In the genomic region with DNA sequence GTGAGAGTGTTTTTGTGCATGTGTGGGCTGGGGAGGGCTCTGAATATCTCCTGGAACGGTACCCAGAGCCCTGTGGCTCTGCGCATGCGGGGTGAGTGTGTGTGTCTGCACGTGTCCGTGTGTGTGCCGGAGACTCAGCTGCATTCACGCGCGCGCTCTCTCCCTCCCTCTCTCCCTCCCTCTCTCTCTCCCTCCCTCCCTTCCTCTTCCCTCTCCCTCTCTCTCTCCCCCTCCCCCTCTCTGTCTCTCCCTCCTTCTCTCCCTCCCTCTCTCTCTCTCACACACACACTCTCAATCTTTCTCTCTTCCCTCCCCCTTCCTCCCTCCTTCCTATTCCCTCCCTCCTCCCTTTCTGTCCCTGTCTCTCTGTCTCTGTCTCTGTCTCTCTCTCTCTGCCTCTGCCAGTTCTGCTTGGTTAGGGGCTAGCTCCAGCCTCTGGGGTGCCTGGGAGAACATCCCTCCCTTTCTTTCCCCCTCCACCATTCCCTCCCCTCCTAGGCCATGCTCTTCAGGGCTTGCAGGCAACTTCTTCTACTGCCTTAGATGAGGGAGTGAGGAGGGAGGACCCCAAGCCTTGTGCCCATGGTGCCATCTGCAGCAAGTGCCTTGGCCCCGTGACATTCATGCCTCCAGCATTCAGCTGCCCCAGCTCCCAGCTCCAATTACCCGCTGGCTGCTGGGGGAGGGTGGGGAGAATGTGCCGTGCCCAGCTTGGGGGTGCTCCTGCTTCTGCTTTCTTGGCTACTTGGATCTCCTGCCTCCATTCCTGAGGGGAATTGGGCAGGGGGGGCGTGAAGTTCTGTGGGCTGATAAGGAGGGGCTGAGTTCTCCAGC, we compare ENCODE assay signal across 8 cellular contexts. TPM values are rescaled to one million over a fixed set of nuclear protein-coding genes. Genes with fewer than 3 reads are reported as not detected.
DNase-seq lines count a peak whose midpoint lies in the region; TF ChIP-seq lines count a peak whose summit lies in the region.

No MANE protein-coding gene starts in this region.

- H3K9ac ChIP-seq in Karpas-422 (ENCODE audit: low read length), result no peak overlapping the region

- TF ChIP-seq POLR2A in tibial nerve (IDR thresholded peaks at IDR 0.05), result peak; percentile 32 to 61

- H3K27me3 Mint-ChIP-seq in CD4-positive, alpha-beta memory T cell, result no peaks in the 10 kb centered on the region
- H3K27me3 Mint-ChIP-seq in activated naive CD4-positive, alpha-beta T cell treated with anti-CD3 and anti-CD28 coated beads, Interleukin-2, amount 50 U/mL, for 24 hours, result no peaks in the 10 kb centered on the region

- H3K4me1 ChIP-seq in CD4-positive, alpha-beta memory T cell (ENCODE audit: insufficient read depth, low read length), result peaks cover 79% of the 10 kb centered on the region
- peaks cover 43% of the 10 kb centered on the region for H3K4me1 ChIP-seq in Karpas-422 (ENCODE audit: low read length)
- H3K4me1 ChIP-seq in cardiac muscle cell (ENCODE audit: low read depth), result peaks cover 85% of the 10 kb centered on the region
- H3K4me1 ChIP-seq in tibial nerve, result peaks cover 7 to 99% (median 94%) of the 10 kb centered on the region in 4 donors

- H3K9me3 ChIP-seq in CD4-positive, alpha-beta memory T cell (ENCODE audit: control insufficient read depth in 1 of 2, low read length in 2 of 2), result no peaks in the 10 kb centered on the region
- H3K9me3 ChIP-seq in Karpas-422 (ENCODE audit: low read length) (no peaks in the 10 kb centered on the region), cardiac muscle cell (ENCODE audit: low read depth) (no peaks in the 10 kb centered on the region), tibial nerve (no peaks in the 10 kb centered on the region)

- POLR2A ChIA-PET in CD4-positive, alpha-beta memory T cell (lab: Charles Lee; ENCODE audit: partially characterized antibody), result interaction anchor here (1.1 to 15.8 kb wide), 11 partner anchors 9 to 99 kb away, joined by 3 to 304 read pairs (median 7); partner anchors contain the start of genes CASC3, MED24 and NR1D1

- DNase-seq in CD4-positive, alpha-beta memory T cell, result peak; percentile 72 to 82 (median 77)
- DNase-seq in Karpas-422 (no peak), SKM-1 (lab: John Stamatoyannopoulos, UW; ENCODE audit: unreplicated experiment) (peak; percentile 10), cardiac muscle cell (ENCODE audit: low read depth in 1 of 2, low spot score in 1 of 2) (peak; percentile 61 to 91), posterior cingulate gyrus (peak; percentile 88 to 99 (median 92)), tibial nerve (ENCODE audit: low spot score in 2 of 2) (peak; percentile 93 to 94), mesenteric fat pad (ENCODE audit: low spot score) (no peak)

- TF ChIP-seq EP300 in tibial nerve (IDR thresholded peaks at IDR 0.05), result peak in 1 of 2 donors; percentile 94

- no peaks in the 10 kb centered on the region for H3K27me3 ChIP-seq in CD4-positive, alpha-beta memory T cell (ENCODE audit: insufficient read depth, low read length)
- H3K27me3 ChIP-seq in Karpas-422 (ENCODE audit: low read length) (0 out of 2 replicates have a peak, but pooled peaks cover 2% of the 10 kb centered on the region), cardiac muscle cell (no peaks in the 10 kb centered on the region), tibial nerve (no peaks in the 10 kb centered on the region)

- peaks cover 0 to 3% of the 10 kb centered on the region in 2 donors for H3K36me3 Mint-ChIP-seq in CD4-positive, alpha-beta memory T cell
- no peaks in the 10 kb centered on the region for H3K36me3 Mint-ChIP-seq in activated naive CD4-positive, alpha-beta T cell treated with anti-CD3 and anti-CD28 coated beads, Interleukin-2, amount 50 U/mL, for 24 hours

- H3K4me2 ChIP-seq in Karpas-422 (ENCODE audit: low read depth, low read length, poor library complexity, severe bottlenecking), result peak overlapping the region; percentile 45

- 0 out of 2 replicates have a peak, but pooled peaks cover 3% of the 10 kb centered on the region for H4K20me1 ChIP-seq in Karpas-422 (ENCODE audit: insufficient read depth, low read depth, low read length)

- intact Hi-C loops in CD4-positive, alpha-beta memory T cell (cut with micrococcal nuclease), result loop anchor here (2.0 kb wide), 1 partner anchor 40 kb away; no protein-coding TSS in a partner anchor
- intact Hi-C loops in posterior cingulate gyrus (cut with DNase I), result loop anchor here (2.0 kb wide), 1 partner anchor 40 kb away; no protein-coding TSS in a partner anchor

- H3K9me3 Mint-ChIP-seq in CD4-positive, alpha-beta memory T cell, result no peaks in the 10 kb centered on the region
- no peaks in the 10 kb centered on the region for H3K9me3 Mint-ChIP-seq in activated naive CD4-positive, alpha-beta T cell treated with anti-CD3 and anti-CD28 coated beads, Interleukin-2, amount 50 U/mL, for 24 hours

- H2AFZ ChIP-seq in Karpas-422 (ENCODE audit: low read length), result no peak overlapping the region

- CTCF ChIA-PET in CD4-positive, alpha-beta memory T cell (lab: Charles Lee; ENCODE audit: partially characterized antibody), result interaction anchor here (1.0 to 26.4 kb wide), 9 partner anchors 10 to 122 kb away, joined by 3 to 543 read pairs (median 4); partner anchors contain the start of genes NR1D1 and PSMD3

- peak overlapping the region; percentile 85 to 92 (median 88) for H3K4me3 Mint-ChIP-seq in CD4-positive, alpha-beta memory T cell
- H3K4me3 Mint-ChIP-seq in activated naive CD4-positive, alpha-beta T cell treated with anti-CD3 and anti-CD28 coated beads, Interleukin-2, amount 50 U/mL, for 24 hours, result peak overlapping the region; percentile 84

- H3K36me3 ChIP-seq in CD4-positive, alpha-beta memory T cell (ENCODE audit: insufficient read depth, low read length), result no peaks in the 10 kb centered on the region
- H3K36me3 ChIP-seq in Karpas-422 (ENCODE audit: insufficient read depth, low read length) (no peaks in the 10 kb centered on the region), cardiac muscle cell (no peaks in the 10 kb centered on the region), tibial nerve (peaks cover 0 to 1% (median 0%) of the 10 kb centered on the region in 3 donors)

- peaks cover 53 to 83% (median 69%) of the 10 kb centered on the region in 4 donors for H3K4me1 Mint-ChIP-seq in CD4-positive, alpha-beta memory T cell
- H3K4me1 Mint-ChIP-seq in activated naive CD4-positive, alpha-beta T cell treated with anti-CD3 and anti-CD28 coated beads, Interleukin-2, amount 50 U/mL, for 24 hours, result peaks cover 81% of the 10 kb centered on the region

- H3K9me2 ChIP-seq in Karpas-422 (replicated peaks; ENCODE audit: insufficient read depth, low read length), result no peaks in the 10 kb centered on the region

- H3K27ac Mint-ChIP-seq in CD4-positive, alpha-beta memory T cell, result peak overlapping the region; percentile 93 to 96 (median 95)
- H3K27ac Mint-ChIP-seq in activated naive CD4-positive, alpha-beta T cell treated with anti-CD3 and anti-CD28 coated beads, Interleukin-2, amount 50 U/mL, for 24 hours, result peak overlapping the region; percentile 95

- peak overlapping the region; percentile 47 to 71 for H3K4me3 ChIP-seq in CD4-positive, alpha-beta memory T cell (ENCODE audit: low read length in 2 of 2)
- no peak overlapping the region for H3K4me3 ChIP-seq in Karpas-422 (ENCODE audit: low read length)
- no peak overlapping the region for H3K4me3 ChIP-seq in cardiac muscle cell
- peak overlapping the region; percentile 9 to 42 (median 38) for H3K4me3 ChIP-seq in tibial nerve

- 2 to 3% methylated on average over 14 of the region's 14 CpGs for WGBS in tibial nerve, 2 donors

- TF ChIP-seq CTCF in cardiac muscle cell (IDR thresholded peaks at IDR 0.05; ENCODE audit: low read depth, low read length) (no peak), tibial nerve (IDR thresholded peaks at IDR 0.05) (peak in 2 of 5 experiments; percentile 23 to 39)

- no peaks in the 10 kb centered on the region for H3K79me2 ChIP-seq in Karpas-422 (ENCODE audit: low read length)

- H3K27ac ChIP-seq in CD4-positive, alpha-beta memory T cell (ENCODE audit: low read depth, low read length), result peak overlapping the region; percentile 54
- H3K27ac ChIP-seq in Karpas-422 (ENCODE audit: low read length), result no peak overlapping the region
- H3K27ac ChIP-seq in cardiac muscle cell, result peak overlapping the region; percentile 89
- H3K27ac ChIP-seq in tibial nerve, result peak overlapping the region; percentile 94 to 98 (median 96)

RNA-seq across cellular contexts. Expression of gene THRA, which starts 6.4 kb away (rescaled TPM):
- 10 to 100 TPM; 35.9 to 41.3 TPM for total RNA-seq in CD4-positive, alpha-beta memory T cell
- 10 to 100 TPM in 1 of 2 donors, 1 to 10 TPM in 1; 5.8 to 11.9 TPM for polyA plus RNA-seq in CD4-positive, alpha-beta memory T cell
- 1.7 and 2.5 TPM in 2 replicates for total RNA-seq in Karpas-422 (2014; rRNA removed; shearing (Covaris generic); ENCODE audit: low replicate concordance)
- total RNA-seq in cardiac muscle cell (78.1 and 87.0 TPM in 2 replicates), tibial nerve (10 to 100 TPM; 65.4 to 86.1 (median 78.4) TPM), mesenteric fat pad (74.7 TPM)
- 58.1 and 65.4 TPM in 2 replicates for polyA plus RNA-seq in cardiac muscle cell

RNA-seq across cellular contexts. Expression of gene MED24, which starts 14.9 kb away (rescaled TPM):
- 10 to 100 TPM; 81.1 to 93.0 TPM for total RNA-seq in CD4-positive, alpha-beta memory T cell
- polyA plus RNA-seq in CD4-positive, alpha-beta memory T cell, result 10 to 100 TPM; 34.0 to 46.2 TPM
- total RNA-seq in Karpas-422 (2014; rRNA removed; shearing (Covaris generic); ENCODE audit: low replicate concordance), result 40.8 and 50.6 TPM in 2 replicates
- total RNA-seq in cardiac muscle cell, result 116 and 125 TPM in 2 replicates
- polyA plus RNA-seq in cardiac muscle cell, result 102 and 121 TPM in 2 replicates
- 100 to 1,000 TPM in 2 of 4 donors, 10 to 100 TPM in 2; 55.1 to 146 (median 84.6) TPM for total RNA-seq in tibial nerve
- 72.2 TPM for total RNA-seq in mesenteric fat pad

RNA-seq across cellular contexts. Expression of gene NR1D1, which starts 31.3 kb away (rescaled TPM):
- 10 to 100 TPM; 14.8 to 15.1 TPM for total RNA-seq in CD4-positive, alpha-beta memory T cell
- polyA plus RNA-seq in CD4-positive, alpha-beta memory T cell, result 10 to 100 TPM in 1 of 2 donors, 1 to 10 TPM in 1; 5.7 to 12.3 TPM
- 0.65 and 0.67 TPM in 2 replicates for total RNA-seq in Karpas-422 (2014; rRNA removed; shearing (Covaris generic); ENCODE audit: low replicate concordance)
- total RNA-seq in cardiac muscle cell (1.2 and 3.7 TPM in 2 replicates), tibial nerve (10 to 100 TPM; 16.8 to 48.2 (median 21.0) TPM), mesenteric fat pad (15.5 TPM)
- 1.7 and 4.2 TPM in 2 replicates for polyA plus RNA-seq in cardiac muscle cell

RNA-seq across cellular contexts. Expression of gene MSL1, which starts 52.6 kb away (rescaled TPM):
- 100 to 1,000 TPM; 130 to 133 TPM for total RNA-seq in CD4-positive, alpha-beta memory T cell
- polyA plus RNA-seq in CD4-positive, alpha-beta memory T cell, result 1 to 10 TPM; 6.0 to 8.3 TPM
- 48.6 and 53.2 TPM in 2 replicates for total RNA-seq in Karpas-422 (2014; rRNA removed; shearing (Covaris generic); ENCODE audit: low replicate concordance)
- total RNA-seq in cardiac muscle cell, result 96.8 and 104 TPM in 2 replicates
- 27.3 and 33.2 TPM in 2 replicates for polyA plus RNA-seq in cardiac muscle cell
- total RNA-seq in tibial nerve, result 100 to 1,000 TPM in 3 of 4 donors, 10 to 100 TPM in 1; 78.0 to 113 (median 107) TPM
- 77.0 TPM for total RNA-seq in mesenteric fat pad

RNA-seq across cellular contexts. Expression of gene CSF3, which starts 53.9 kb away (rescaled TPM):
- total RNA-seq in CD4-positive, alpha-beta memory T cell, result not detected
- polyA plus RNA-seq in CD4-positive, alpha-beta memory T cell, result not detected
- total RNA-seq in Karpas-422 (2014; rRNA removed; shearing (Covaris generic); ENCODE audit: low replicate concordance), result not detected in 2 replicates
- total RNA-seq in cardiac muscle cell, result not detected in 2 replicates
- not detected in 2 replicates for polyA plus RNA-seq in cardiac muscle cell
- 1 to 10 TPM in 1 of 4 donors, under 1 TPM in 1, not detected in 2; 0.59 to 2.1 TPM for total RNA-seq in tibial nerve
- total RNA-seq in mesenteric fat pad, result 35.9 TPM

Comparison
In these comparisons a context has a peak if more than half of its experiments do, and no peak if none do; other contexts are left out.
1. DNase-seq: peak in CD4-positive, alpha-beta memory T cell (5 of 5), SKM-1 (single experiment), cardiac muscle cell (2 of 2), posterior cingulate gyrus (10 of 10) and tibial nerve (2 of 2); none in Karpas-422 (single experiment) and mesenteric fat pad (single experiment).
2. H3K4me3 ChIP-seq: peak in CD4-positive, alpha-beta memory T cell (2 of 2) and tibial nerve (4 of 4); none in Karpas-422 (single experiment) and cardiac muscle cell (single experiment).
3. RNA of gene THRA, which starts 6.4 kb away (total RNA-seq): 78.1 to 87.0 TPM in cardiac muscle cell, 65.4 to 86.1 TPM in tibial nerve, 74.7 TPM in mesenteric fat pad (single experiment) and 35.9 to 41.3 TPM in CD4-positive, alpha-beta memory T cell; 1.7 to 2.5 TPM in Karpas-422; every median in the first group is over 10 times any median in the second.